8 cellular contexts compared by ENCODE assay signal in genomic region chr13:32811297-32811800, GRCh38.
DNase-seq lines count a peak whose midpoint lies in the region; ATAC-seq and TF ChIP-seq lines count a peak whose summit lies in the region.

No MANE protein-coding gene starts in this region.

- H3K9me3 ChIP-seq in GM23248 (ENCODE audit: low read depth), result no peaks in the 10 kb centered on the region

- DNase-seq in NCI-H1417 (lab: John Stamatoyannopoulos, UW), result peak in 2 of 3 experiments; percentile 13 to 37
- DNase-seq in NCI-H1417 treated with DMSO at 0.1 percent for 48 hours (lab: John Stamatoyannopoulos, UW), result no peak
- peak; percentile 52 for DNase-seq in GM23248
- peak; percentile 72 for DNase-seq in NCI-H69 (lab: John Stamatoyannopoulos, UW)
- peak in 1 of 2 donors; percentile 13 for DNase-seq in foreskin keratinocyte
- DNase-seq in SHP77 treated with DMSO at 0.1 percent for 48 hours (lab: John Stamatoyannopoulos, UW), result no peak
- no peak for DNase-seq in activated effector memory CD4-positive, alpha-beta T cell treated with Interleukin-2 at 50 U/mL for 16 hours
- DNase-seq in DMS114 treated with DMSO at 0.1 percent for 48 hours (lab: John Stamatoyannopoulos, UW; ENCODE audit: unreplicated experiment), result no peak

- in situ Hi-C loops in GM23248 (cut with MboI), result no loop called here

- H4K20me1 ChIP-seq in GM23248 (ENCODE audit: insufficient read depth), result no peaks in the 10 kb centered on the region

- H3K4me1 ChIP-seq in GM23248 (ENCODE audit: insufficient read depth), result no peaks in the 10 kb centered on the region
- H3K4me1 ChIP-seq in foreskin keratinocyte, result no peaks in the 10 kb centered on the region

- H3K27ac ChIP-seq in GM23248 (no peak overlapping the region), foreskin keratinocyte (no peak overlapping the region)

- H3K4me3 ChIP-seq in GM23248, result no peak overlapping the region

- H3K4me2 ChIP-seq in GM23248 (ENCODE audit: unreplicated experiment), result no peak overlapping the region

- H3K36me3 ChIP-seq in GM23248 (ENCODE audit: low read depth), result no peaks in the 10 kb centered on the region

- no peak overlapping the region for H3K9ac ChIP-seq in GM23248

- no peak overlapping the region for H2AFZ ChIP-seq in GM23248

- H3K27me3 ChIP-seq in GM23248 (replicated peaks; ENCODE audit: insufficient read depth) (no peaks in the 10 kb centered on the region), foreskin keratinocyte (peaks cover 3% of the 10 kb centered on the region)

- H3K9me2 ChIP-seq in GM23248 (ENCODE audit: insufficient read depth), result no peaks in the 10 kb centered on the region

- TF ChIP-seq CTCF in foreskin keratinocyte (conservative IDR thresholded peaks at IDR 0.05), result no peak

- ATAC-seq in foreskin keratinocyte, result peak; percentile 41

- WGBS in GM23248 (ENCODE audit: low coverage in 1 of 2, low lambda C conversion rate in 2 of 2, missing lambda C conversion rate in 2 of 2), 2 experiments, result 8 to 14% methylated on average over 7 of the region's 7 CpGs

- no peaks in the 10 kb centered on the region for H3F3A ChIP-seq in GM23248 (ENCODE audit: insufficient read depth)

- no peaks in the 10 kb centered on the region for H3K79me2 ChIP-seq in GM23248 (ENCODE audit: insufficient read depth)

Comparison
In these comparisons a context has a peak if more than half of its experiments do, and no peak if none do; other contexts are left out.
1. DNase-seq: peak in NCI-H1417 (2 of 3), GM23248 (single experiment) and NCI-H69 (single experiment); none in NCI-H1417 treated with DMSO at 0.1 percent for 48 hours (single experiment), SHP77 treated with DMSO at 0.1 percent for 48 hours (single experiment), activated effector memory CD4-positive, alpha-beta T cell treated with Interleukin-2 at 50 U/mL for 16 hours (single experiment) and DMS114 treated with DMSO at 0.1 percent for 48 hours (single experiment).